11 cellular contexts compared by ENCODE assay signal in the genomic region with DNA sequence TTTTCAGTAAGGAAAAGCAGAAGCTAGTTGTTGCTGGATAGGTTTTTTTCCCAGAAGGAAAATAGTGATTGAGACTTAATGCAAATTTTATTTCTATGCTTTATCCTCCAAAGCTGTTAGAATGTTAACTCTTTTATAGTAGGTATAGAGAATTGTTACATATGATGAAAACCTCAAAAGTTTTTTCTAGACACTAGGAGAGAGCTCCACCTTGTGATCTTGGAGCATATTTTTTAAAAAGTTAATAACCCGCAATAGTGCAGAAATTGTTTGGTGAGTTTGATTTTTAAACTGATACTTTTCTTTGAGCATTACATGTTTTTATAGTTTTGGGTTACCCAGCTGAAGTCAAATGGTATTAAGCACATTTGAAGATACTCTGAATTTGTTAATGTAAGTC. TPM values are rescaled to one million over a fixed set of nuclear protein-coding genes. Genes with fewer than 3 reads are reported as not detected.
DNase-seq lines count a peak whose midpoint lies in the region; ATAC-seq and TF ChIP-seq lines count a peak whose summit lies in the region.
"Had no signal": no experiment of that assay in that cellular context is flagged by ENCODE, and none has a peak within 500 bp of the region (broad histone marks: within the 10 kb centered on the region; RNA-seq: fewer than 3 reads in every experiment).

No MANE protein-coding gene starts in this region.

- H3K4me3 Mint-ChIP-seq in HFFc6, result no peak overlapping the region
- no peak overlapping the region for H3K4me3 Mint-ChIP-seq in activated naive CD8-positive, alpha-beta T cell treated with anti-CD3 and anti-CD28 coated beads for 36 hours
- peak overlapping the region in 5 of 10 donors; percentile 23 to 49 (median 36) for H3K4me3 Mint-ChIP-seq in naive thymus-derived CD4-positive, alpha-beta T cell

- no peak overlapping the region for H3K4me3 ChIP-seq in naive thymus-derived CD4-positive, alpha-beta T cell (ENCODE audit: low read length)
- H3K4me3 ChIP-seq: prostate gland had no signal

- H3K36me3 Mint-ChIP-seq in HFFc6 (ENCODE audit: low read depth), result no peaks in the 10 kb centered on the region
- H3K36me3 Mint-ChIP-seq in activated naive CD8-positive, alpha-beta T cell treated with anti-CD3 and anti-CD28 coated beads for 36 hours, result peaks cover 3% of the 10 kb centered on the region
- H3K36me3 Mint-ChIP-seq in naive thymus-derived CD4-positive, alpha-beta T cell, result no peaks in the 10 kb centered on the region

- H3K4me1 ChIP-seq in naive thymus-derived CD4-positive, alpha-beta T cell (ENCODE audit: control insufficient read depth in 2 of 2, insufficient read depth in 2 of 2, low read length in 2 of 2), result peaks cover 0 to 7% of the 10 kb centered on the region in 2 donors
- H3K4me1 ChIP-seq: prostate gland had no signal

- peaks cover 16% of the 10 kb centered on the region for H3K4me1 Mint-ChIP-seq in HFFc6 (ENCODE audit: low read depth)
- H3K4me1 Mint-ChIP-seq in activated naive CD8-positive, alpha-beta T cell treated with anti-CD3 and anti-CD28 coated beads for 36 hours, result peaks cover 28% of the 10 kb centered on the region
- peaks cover 6 to 67% (median 44%) of the 10 kb centered on the region in 7 donors for H3K4me1 Mint-ChIP-seq in naive thymus-derived CD4-positive, alpha-beta T cell

- CTCF ChIA-PET in naive thymus-derived CD4-positive, alpha-beta T cell (lab: Charles Lee), result interaction anchor here (0.8 to 1.3 kb wide), 4 partner anchors 17 to 45 kb away, joined by 3 to 5 read pairs (median 4); no protein-coding TSS in a partner anchor

- peak; percentile 59 for ATAC-seq in naive thymus-derived CD4-positive, alpha-beta T cell

- no peaks in the 10 kb centered on the region for H3K36me3 ChIP-seq in naive thymus-derived CD4-positive, alpha-beta T cell (ENCODE audit: control insufficient read depth in 2 of 3, insufficient read depth in 3 of 3, low read length in 3 of 3)
- H3K36me3 ChIP-seq: prostate gland had no signal

- DNase-seq in DMS53 (lab: John Stamatoyannopoulos, UW) (peak; percentile 2), DMS53 treated with DMSO at 0.1 percent for 48 hours (lab: John Stamatoyannopoulos, UW; ENCODE audit: unreplicated experiment) (no peak), HFFc6 (no peak), NCI-H128 (lab: John Stamatoyannopoulos, UW; ENCODE audit: unreplicated experiment) (no peak), T1000 (lab: John Stamatoyannopoulos, UW) (no peak), putamen (ENCODE audit: low spot score) (no peak)
- no peak for DNase-seq in activated naive CD8-positive, alpha-beta T cell treated with anti-CD3 and anti-CD28 coated beads for 36 hours
- peak in 7 of 9 donors; percentile 3 to 40 (median 10) for DNase-seq in naive thymus-derived CD4-positive, alpha-beta T cell
- DNase-seq: effector CD8-positive, alpha-beta T cell had no signal

- no peaks in the 10 kb centered on the region for H3K9me3 Mint-ChIP-seq in HFFc6
- H3K9me3 Mint-ChIP-seq in activated naive CD8-positive, alpha-beta T cell treated with anti-CD3 and anti-CD28 coated beads for 36 hours, result no peaks in the 10 kb centered on the region
- peaks cover 0 to 1% (median 0%) of the 10 kb centered on the region in 11 donors for H3K9me3 Mint-ChIP-seq in naive thymus-derived CD4-positive, alpha-beta T cell

- TF ChIP-seq CTCF in HFFc6 (IDR thresholded peaks at IDR 0.05), result peak; percentile 37; the same call in 1 of the 2 replicates

- intact Hi-C loops in naive thymus-derived CD4-positive, alpha-beta T cell (cut with micrococcal nuclease), result loop anchor here (1.0 to 2.0 kb wide), 2 partner anchors 58 to 185 kb away; no protein-coding TSS in a partner anchor

- no peaks in the 10 kb centered on the region for H3K9me3 ChIP-seq in naive thymus-derived CD4-positive, alpha-beta T cell (ENCODE audit: control insufficient read depth in 2 of 3, low read length in 3 of 3)
- H3K9me3 ChIP-seq: prostate gland had no signal

- H3K27me3 Mint-ChIP-seq in HFFc6 (ENCODE audit: insufficient read depth), result no peaks in the 10 kb centered on the region
- H3K27me3 Mint-ChIP-seq in activated naive CD8-positive, alpha-beta T cell treated with anti-CD3 and anti-CD28 coated beads for 36 hours, result no peaks in the 10 kb centered on the region
- H3K27me3 Mint-ChIP-seq in naive thymus-derived CD4-positive, alpha-beta T cell, result no peaks in the 10 kb centered on the region

- no peaks in the 10 kb centered on the region for H3K27me3 ChIP-seq in naive thymus-derived CD4-positive, alpha-beta T cell (ENCODE audit: control insufficient read depth in 2 of 2, insufficient read depth in 2 of 2, low read length in 2 of 2)

- no peak overlapping the region for H3K27ac ChIP-seq in naive thymus-derived CD4-positive, alpha-beta T cell (ENCODE audit: low read depth, low read length)
- H3K27ac ChIP-seq: 22Rv1, prostate gland had no signal

- no peak overlapping the region for H3K27ac Mint-ChIP-seq in HFFc6
- H3K27ac Mint-ChIP-seq in activated naive CD8-positive, alpha-beta T cell treated with anti-CD3 and anti-CD28 coated beads for 36 hours, result peak overlapping the region; percentile 29
- H3K27ac Mint-ChIP-seq in naive thymus-derived CD4-positive, alpha-beta T cell, result peak overlapping the region in 8 of 9 donors; percentile 43 to 75 (median 62)

- POLR2A ChIA-PET in naive thymus-derived CD4-positive, alpha-beta T cell (lab: Charles Lee), result interaction anchor here (0.8 to 2.1 kb wide), 3 partner anchors 55 to 59 kb away, joined by 3 to 6 read pairs (median 5); no protein-coding TSS in a partner anchor

RNA-seq across cellular contexts. Expression of a gene that starts 56.5 kb away (rescaled TPM):
- 10 to 100 TPM; 38.8 to 48.6 (median 46.3) TPM for total RNA-seq in HFFc6 (2021; fragmentation: NEBNext Ultra II Directional; extraction: Animal tissue kit (Norgen Biotek cat#: 25700))
- 100 to 1,000 TPM; 109 to 112 TPM for total RNA-seq in activated naive CD8-positive, alpha-beta T cell treated with anti-CD3 and anti-CD28 coated beads for 36 hours
- 100 to 1,000 TPM in 2 of 5 experiments, 10 to 100 TPM in 3; 83.2 to 124 (median 85.3) TPM for total RNA-seq in naive thymus-derived CD4-positive, alpha-beta T cell
- 10 to 100 TPM; 73.6 to 80.2 TPM for polyA plus RNA-seq in naive thymus-derived CD4-positive, alpha-beta T cell

Comparison
In these comparisons a context has a peak if more than half of its experiments do, and no peak if none do; other contexts are left out.
1. DNase-seq: peak in DMS53 (single experiment) and naive thymus-derived CD4-positive, alpha-beta T cell (7 of 9); none in DMS53 treated with DMSO at 0.1 percent for 48 hours (single experiment), HFFc6 (single experiment), activated naive CD8-positive, alpha-beta T cell treated with anti-CD3 and anti-CD28 coated beads for 36 hours (single experiment), NCI-H128 (single experiment), T1000 (single experiment) and putamen (single experiment).